1 cellular context compared by ENCODE assay signal in the genomic region with DNA sequence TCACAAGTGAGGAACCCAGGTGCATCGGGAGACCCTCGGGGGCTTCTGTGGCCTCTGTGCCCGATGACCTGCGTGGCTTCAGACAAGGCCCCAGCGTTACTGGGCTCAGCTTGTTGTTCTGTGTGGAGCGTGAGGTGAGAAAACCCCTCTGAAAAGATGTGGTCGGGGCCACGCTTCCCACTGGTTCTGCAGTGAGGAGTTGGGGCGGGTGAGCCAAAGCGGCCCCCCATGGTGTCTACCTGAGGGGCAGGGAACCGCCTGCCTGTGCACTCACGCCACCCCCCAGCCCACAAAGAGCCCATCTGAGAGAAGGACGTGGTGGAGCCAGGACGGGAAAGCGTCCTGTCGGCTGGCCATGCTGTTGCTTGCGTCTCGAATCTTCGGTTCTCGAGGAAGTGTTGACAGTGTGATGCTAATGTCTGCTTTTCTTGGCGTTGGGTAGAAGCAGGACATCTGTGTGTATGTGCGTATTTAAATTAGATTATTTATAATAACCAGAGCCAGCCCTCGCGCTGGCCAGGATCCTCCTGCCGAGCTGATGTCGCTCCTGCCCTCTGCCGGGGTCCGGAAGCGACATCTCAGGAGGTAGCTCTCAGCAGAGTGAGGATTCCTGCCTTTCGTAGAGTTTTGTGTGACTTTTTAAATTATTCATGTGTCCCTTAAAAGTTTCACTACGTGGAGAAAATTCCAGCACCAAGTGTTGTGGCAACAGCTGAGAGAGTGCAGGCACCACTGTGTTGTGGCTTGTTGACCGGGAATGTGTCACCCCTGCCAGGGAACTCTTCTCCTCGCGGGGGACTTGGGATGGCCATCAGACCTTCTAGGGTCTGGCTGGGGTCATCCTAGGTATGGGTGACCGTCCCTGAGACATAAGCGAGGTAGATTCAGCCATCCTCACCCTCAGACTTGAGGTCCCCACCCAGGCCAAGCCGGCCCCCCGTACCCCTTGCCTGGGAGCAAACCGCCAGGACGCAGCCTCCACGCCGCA.
TF ChIP-seq lines count a peak whose summit lies in the region.

No MANE protein-coding gene starts in this region.

TF ChIP-seq in WTC11, 78 proteins besides CTCF, POLR2A, EP300 and RAD21 (continued from another document):
- TF ChIP-seq, protein P1, sequence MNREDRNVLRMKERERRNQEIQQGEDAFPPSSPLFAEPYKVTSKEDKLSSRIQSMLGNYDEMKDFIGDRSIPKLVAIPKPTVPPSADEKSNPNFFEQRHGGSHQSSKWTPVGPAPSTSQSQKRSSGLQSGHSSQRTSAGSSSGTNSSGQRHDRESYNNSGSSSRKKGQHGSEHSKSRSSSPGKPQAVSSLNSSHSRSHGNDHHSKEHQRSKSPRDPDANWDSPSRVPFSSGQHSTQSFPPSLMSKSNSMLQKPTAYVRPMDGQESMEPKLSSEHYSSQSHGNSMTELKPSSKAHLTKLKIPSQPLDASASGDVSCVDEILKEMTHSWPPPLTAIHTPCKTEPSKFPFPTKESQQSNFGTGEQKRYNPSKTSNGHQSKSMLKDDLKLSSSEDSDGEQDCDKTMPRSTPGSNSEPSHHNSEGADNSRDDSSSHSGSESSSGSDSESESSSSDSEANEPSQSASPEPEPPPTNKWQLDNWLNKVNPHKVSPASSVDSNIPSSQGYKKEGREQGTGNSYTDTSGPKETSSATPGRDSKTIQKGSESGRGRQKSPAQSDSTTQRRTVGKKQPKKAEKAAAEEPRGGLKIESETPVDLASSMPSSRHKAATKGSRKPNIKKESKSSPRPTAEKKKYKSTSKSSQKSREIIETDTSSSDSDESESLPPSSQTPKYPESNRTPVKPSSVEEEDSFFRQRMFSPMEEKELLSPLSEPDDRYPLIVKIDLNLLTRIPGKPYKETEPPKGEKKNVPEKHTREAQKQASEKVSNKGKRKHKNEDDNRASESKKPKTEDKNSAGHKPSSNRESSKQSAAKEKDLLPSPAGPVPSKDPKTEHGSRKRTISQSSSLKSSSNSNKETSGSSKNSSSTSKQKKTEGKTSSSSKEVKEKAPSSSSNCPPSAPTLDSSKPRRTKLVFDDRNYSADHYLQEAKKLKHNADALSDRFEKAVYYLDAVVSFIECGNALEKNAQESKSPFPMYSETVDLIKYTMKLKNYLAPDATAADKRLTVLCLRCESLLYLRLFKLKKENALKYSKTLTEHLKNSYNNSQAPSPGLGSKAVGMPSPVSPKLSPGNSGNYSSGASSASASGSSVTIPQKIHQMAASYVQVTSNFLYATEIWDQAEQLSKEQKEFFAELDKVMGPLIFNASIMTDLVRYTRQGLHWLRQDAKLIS (CRISPR knock-in tag; IDR thresholded peaks at IDR 0.05; ENCODE audit: borderline replicate concordance) = no peak
- TF ChIP-seq GABPB1 (CRISPR knock-in tag; IDR thresholded peaks at IDR 0.05) (no peak), OVOL2 (CRISPR knock-in tag; IDR thresholded peaks at IDR 0.05; ENCODE audit: borderline replicate concordance) (no peak), ETV6 (CRISPR knock-in tag; IDR thresholded peaks at IDR 0.05) (no peak)
- TF ChIP-seq, protein P2, sequence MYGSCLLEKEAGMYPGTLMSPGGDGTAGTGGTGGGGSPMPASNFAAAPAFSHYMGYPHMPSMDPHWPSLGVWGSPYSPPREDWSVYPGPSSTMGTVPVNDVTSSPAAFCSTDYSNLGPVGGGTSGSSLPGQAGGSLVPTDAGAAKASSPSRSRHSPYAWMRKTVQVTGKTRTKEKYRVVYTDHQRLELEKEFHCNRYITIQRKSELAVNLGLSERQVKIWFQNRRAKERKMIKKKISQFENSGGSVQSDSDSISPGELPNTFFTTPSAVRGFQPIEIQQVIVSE (CRISPR knock-in tag; IDR thresholded peaks at IDR 0.05; ENCODE audit: borderline replicate concordance) = no peak
- TF ChIP-seq, protein P3, sequence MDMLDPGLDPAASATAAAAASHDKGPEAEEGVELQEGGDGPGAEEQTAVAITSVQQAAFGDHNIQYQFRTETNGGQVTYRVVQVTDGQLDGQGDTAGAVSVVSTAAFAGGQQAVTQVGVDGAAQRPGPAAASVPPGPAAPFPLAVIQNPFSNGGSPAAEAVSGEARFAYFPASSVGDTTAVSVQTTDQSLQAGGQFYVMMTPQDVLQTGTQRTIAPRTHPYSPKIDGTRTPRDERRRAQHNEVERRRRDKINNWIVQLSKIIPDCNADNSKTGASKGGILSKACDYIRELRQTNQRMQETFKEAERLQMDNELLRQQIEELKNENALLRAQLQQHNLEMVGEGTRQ (CRISPR knock-in tag; IDR thresholded peaks at IDR 0.05) = no peak
- TF ChIP-seq, protein P4, sequence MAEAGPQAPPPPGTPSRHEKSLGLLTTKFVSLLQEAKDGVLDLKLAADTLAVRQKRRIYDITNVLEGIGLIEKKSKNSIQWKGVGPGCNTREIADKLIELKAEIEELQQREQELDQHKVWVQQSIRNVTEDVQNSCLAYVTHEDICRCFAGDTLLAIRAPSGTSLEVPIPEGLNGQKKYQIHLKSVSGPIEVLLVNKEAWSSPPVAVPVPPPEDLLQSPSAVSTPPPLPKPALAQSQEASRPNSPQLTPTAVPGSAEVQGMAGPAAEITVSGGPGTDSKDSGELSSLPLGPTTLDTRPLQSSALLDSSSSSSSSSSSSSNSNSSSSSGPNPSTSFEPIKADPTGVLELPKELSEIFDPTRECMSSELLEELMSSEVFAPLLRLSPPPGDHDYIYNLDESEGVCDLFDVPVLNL (CRISPR knock-in tag; IDR thresholded peaks at IDR 0.05; ENCODE audit: borderline replicate concordance, low read depth) = no peak
- TF ChIP-seq, protein P5, sequence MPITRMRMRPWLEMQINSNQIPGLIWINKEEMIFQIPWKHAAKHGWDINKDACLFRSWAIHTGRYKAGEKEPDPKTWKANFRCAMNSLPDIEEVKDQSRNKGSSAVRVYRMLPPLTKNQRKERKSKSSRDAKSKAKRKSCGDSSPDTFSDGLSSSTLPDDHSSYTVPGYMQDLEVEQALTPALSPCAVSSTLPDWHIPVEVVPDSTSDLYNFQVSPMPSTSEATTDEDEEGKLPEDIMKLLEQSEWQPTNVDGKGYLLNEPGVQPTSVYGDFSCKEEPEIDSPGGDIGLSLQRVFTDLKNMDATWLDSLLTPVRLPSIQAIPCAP (CRISPR knock-in tag; IDR thresholded peaks at IDR 0.05) = no peak
